ENCODE assay signal across 1 cellular context in the genomic region with DNA sequence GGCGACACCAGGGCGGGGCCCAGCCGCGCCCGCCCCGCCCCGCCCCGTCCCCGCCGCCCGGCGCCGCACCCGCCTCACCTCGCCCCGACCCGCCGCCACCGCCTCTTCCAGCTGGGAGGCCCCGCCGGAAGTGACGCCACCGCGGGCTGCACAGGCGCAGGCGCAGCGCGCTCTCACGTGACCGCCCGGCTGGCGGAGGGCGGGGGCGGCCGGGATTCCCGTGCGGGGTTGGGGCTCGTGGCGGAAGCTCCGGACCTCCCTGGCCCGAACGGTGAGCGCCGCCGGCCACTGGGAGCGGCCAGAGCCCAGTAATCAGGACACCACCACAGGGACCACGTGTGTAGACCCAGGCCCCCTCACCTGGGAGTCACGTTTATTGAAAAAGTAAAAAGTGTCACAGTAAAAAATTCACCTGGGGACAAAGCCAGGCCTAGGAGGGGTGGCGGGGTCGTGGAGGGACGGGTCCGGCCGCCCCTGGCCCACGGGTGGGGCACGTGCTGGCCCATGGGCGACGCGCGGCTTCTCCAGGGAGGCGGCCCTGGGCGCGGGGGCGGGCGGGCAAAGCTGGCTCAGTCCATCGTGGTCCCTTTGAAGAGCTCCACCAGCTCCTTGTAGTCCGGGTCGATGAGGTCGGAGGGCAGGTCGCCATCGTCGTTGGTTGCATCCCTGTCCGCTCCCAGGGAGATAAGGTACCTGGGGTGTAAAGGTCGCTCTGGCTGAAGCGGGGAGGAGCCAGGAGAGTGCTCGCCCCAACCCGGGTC.
A peak's percentile ranks its signal among the peaks of the same experiment; 100 is the strongest.
TF ChIP-seq lines count a peak whose summit lies in the region.

A gene with protein sequence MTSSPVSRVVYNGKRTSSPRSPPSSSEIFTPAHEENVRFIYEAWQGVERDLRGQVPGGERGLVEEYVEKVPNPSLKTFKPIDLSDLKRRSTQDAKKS (minus strand): TSS at position 132 of the 761 bp plus-strand sequence. CDS start 8,785 bp downstream, outside the sequence.

TF ChIP-seq in SK-N-SH, 30 proteins besides CTCF, POLR2A, EP300 and RAD21 (continued from another document):
- TF ChIP-seq, protein P1, sequence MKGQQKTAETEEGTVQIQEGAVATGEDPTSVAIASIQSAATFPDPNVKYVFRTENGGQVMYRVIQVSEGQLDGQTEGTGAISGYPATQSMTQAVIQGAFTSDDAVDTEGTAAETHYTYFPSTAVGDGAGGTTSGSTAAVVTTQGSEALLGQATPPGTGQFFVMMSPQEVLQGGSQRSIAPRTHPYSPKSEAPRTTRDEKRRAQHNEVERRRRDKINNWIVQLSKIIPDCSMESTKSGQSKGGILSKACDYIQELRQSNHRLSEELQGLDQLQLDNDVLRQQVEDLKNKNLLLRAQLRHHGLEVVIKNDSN (IDR thresholded peaks at IDR 0.05; ENCODE audit: borderline replicate concordance, low read depth), result peak; percentile 97
- no peak for TF ChIP-seq FOXJ3 (CRISPR knock-in tag; IDR thresholded peaks at IDR 0.05)
- no peak for TF ChIP-seq RCOR1 (IDR thresholded peaks at IDR 0.05; ENCODE audit: low read length)
- TF ChIP-seq SIN3A (IDR thresholded peaks at IDR 0.05; ENCODE audit: borderline replicate concordance, low read depth, low read length), result peak; percentile 88; the same call in 1 of the 2 replicates
- no peak for TF ChIP-seq RXRA (IDR thresholded peaks at IDR 0.05; ENCODE audit: borderline replicate concordance, low read depth)
- no peak for TF ChIP-seq NFIC (IDR thresholded peaks at IDR 0.05; ENCODE audit: borderline replicate concordance)
- no peak for TF ChIP-seq EZH2phosphoT487 (IDR thresholded peaks at IDR 0.05; ENCODE audit: borderline replicate concordance, low read depth)
- TF ChIP-seq MEF2A (IDR thresholded peaks at IDR 0.05; ENCODE audit: borderline replicate concordance, low read depth), result no peak
- TF ChIP-seq, protein P2, sequence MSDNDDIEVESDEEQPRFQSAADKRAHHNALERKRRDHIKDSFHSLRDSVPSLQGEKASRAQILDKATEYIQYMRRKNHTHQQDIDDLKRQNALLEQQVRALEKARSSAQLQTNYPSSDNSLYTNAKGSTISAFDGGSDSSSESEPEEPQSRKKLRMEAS (IDR thresholded peaks at IDR 0.05; ENCODE audit: low read depth), result peak; percentile 95
- TF ChIP-seq, protein P3, sequence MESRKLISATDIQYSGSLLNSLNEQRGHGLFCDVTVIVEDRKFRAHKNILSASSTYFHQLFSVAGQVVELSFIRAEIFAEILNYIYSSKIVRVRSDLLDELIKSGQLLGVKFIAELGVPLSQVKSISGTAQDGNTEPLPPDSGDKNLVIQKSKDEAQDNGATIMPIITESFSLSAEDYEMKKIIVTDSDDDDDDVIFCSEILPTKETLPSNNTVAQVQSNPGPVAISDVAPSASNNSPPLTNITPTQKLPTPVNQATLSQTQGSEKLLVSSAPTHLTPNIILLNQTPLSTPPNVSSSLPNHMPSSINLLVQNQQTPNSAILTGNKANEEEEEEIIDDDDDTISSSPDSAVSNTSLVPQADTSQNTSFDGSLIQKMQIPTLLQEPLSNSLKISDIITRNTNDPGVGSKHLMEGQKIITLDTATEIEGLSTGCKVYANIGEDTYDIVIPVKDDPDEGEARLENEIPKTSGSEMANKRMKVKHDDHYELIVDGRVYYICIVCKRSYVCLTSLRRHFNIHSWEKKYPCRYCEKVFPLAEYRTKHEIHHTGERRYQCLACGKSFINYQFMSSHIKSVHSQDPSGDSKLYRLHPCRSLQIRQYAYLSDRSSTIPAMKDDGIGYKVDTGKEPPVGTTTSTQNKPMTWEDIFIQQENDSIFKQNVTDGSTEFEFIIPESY (IDR thresholded peaks at IDR 0.05; ENCODE audit: borderline replicate concordance, low read depth), result 0 out of 2 replicates have a peak, but pooled peaks have one; percentile 28
- TF ChIP-seq SMC3 (IDR thresholded peaks at IDR 0.05; ENCODE audit: low read depth, low read length), result no peak
